ENCODE assay signal across 8 cellular contexts in genomic region chr7:128167791-128168666, GRCh38.
A peak's percentile ranks its signal among the peaks of the same experiment; 100 is the strongest.
DNase-seq lines count a peak whose midpoint lies in the region; ATAC-seq and TF ChIP-seq lines count a peak whose summit lies in the region.

No MANE protein-coding gene starts in this region.

- CTCF ChIA-PET in Calu3 (lab: Charles Lee) = no interaction called here

- peak overlapping the region; percentile 100 for H3K4me2 ChIP-seq in hepatocyte

- no peak for TF ChIP-seq CTCF in Calu3 (IDR thresholded peaks at IDR 0.05; ENCODE audit: unreplicated experiment)
- no peak for TF ChIP-seq CTCF in hepatocyte (IDR thresholded peaks at IDR 0.05; ENCODE audit: poor library complexity)
- TF ChIP-seq CTCF in psoas muscle (IDR thresholded peaks at IDR 0.05) = no peak

- H3K9me3 ChIP-seq in T-helper 17 cell (ENCODE audit: control insufficient read depth, low read length, poor library complexity, severe bottlenecking) = no peaks in the 10 kb centered on the region
- no peaks in the 10 kb centered on the region for H3K9me3 ChIP-seq in hepatocyte (ENCODE audit: low read depth)
- no peaks in the 10 kb centered on the region for H3K9me3 ChIP-seq in psoas muscle

- intact Hi-C loops in Calu3 (cut with micrococcal nuclease; ENCODE audit: unreplicated experiment) (no loop called here), psoas muscle (cut with DNase I) (no loop called here)

- no peak overlapping the region for H3K27ac ChIP-seq in hepatocyte
- no peak overlapping the region for H3K27ac ChIP-seq in psoas muscle

- peaks cover 26% of the 10 kb centered on the region for H3K4me1 Mint-ChIP-seq in Calu3 (ENCODE audit: low read depth, unreplicated experiment)
- H3K4me1 Mint-ChIP-seq in T-helper 17 cell = peaks cover 7% of the 10 kb centered on the region

- H3K4me3 ChIP-seq in hepatocyte (peak overlapping the region; percentile 58), psoas muscle (peak overlapping the region; percentile 65)

- no peaks in the 10 kb centered on the region for H3K9me2 ChIP-seq in hepatocyte (replicated peaks; ENCODE audit: insufficient read depth)

- H3K27ac Mint-ChIP-seq in Calu3 (ENCODE audit: unreplicated experiment) = no peak overlapping the region
- no peak overlapping the region for H3K27ac Mint-ChIP-seq in T-helper 17 cell

- no peaks in the 10 kb centered on the region for H3K79me2 ChIP-seq in hepatocyte

- H3K36me3 ChIP-seq in hepatocyte (replicated peaks; ENCODE audit: insufficient read depth, low read depth) (no peaks in the 10 kb centered on the region), psoas muscle (ENCODE audit: insufficient read depth in 1 of 2, low read depth in 1 of 2) (no peaks in the 10 kb centered on the region)

- ATAC-seq in T-helper 17 cell (peak; percentile 45), psoas muscle (peak in 1 of 4 donors; percentile 21), GM18519 (IDR thresholded peaks at IDR 0.05; ENCODE audit: low FRiP score, unreplicated experiment) (no peak), GM18517 (IDR thresholded peaks at IDR 0.05; ENCODE audit: unreplicated experiment) (no peak)

- WGBS in hepatocyte (ENCODE audit: low lambda C conversion rate, missing lambda C conversion rate) = 12% methylated on average over 53 of the region's 59 CpGs
- WGBS in psoas muscle, 3 donors = 1 to 3% (median 2%) methylated on average over 47 to 59 of the region's 59 CpGs

- H3K27me3 ChIP-seq in hepatocyte (peaks cover 90% of the 10 kb centered on the region), psoas muscle (ENCODE audit: insufficient read depth in 3 of 3, low read length in 2 of 3) (peaks cover 6 to 92% (median 29%) of the 10 kb centered on the region in 3 donors)

- H3K27me3 Mint-ChIP-seq in Calu3 (ENCODE audit: unreplicated experiment) = peaks cover 60% of the 10 kb centered on the region
- H3K27me3 Mint-ChIP-seq in T-helper 17 cell = peaks cover 72% of the 10 kb centered on the region

- DNase-seq in Calu3 (no peak), T-helper 17 cell (no peak), hepatocyte (ENCODE audit: low spot score) (no peak), psoas muscle (no peak), NCI-H1105 (lab: John Stamatoyannopoulos, UW) (no peak), NCI-H526 (lab: John Stamatoyannopoulos, UW) (no peak)

- no peaks in the 10 kb centered on the region for H3K9me3 Mint-ChIP-seq in Calu3 (ENCODE audit: low read depth, unreplicated experiment)

- H3K4me1 ChIP-seq in hepatocyte (ENCODE audit: insufficient read depth) (peaks cover 6% of the 10 kb centered on the region), psoas muscle (peaks cover 14% of the 10 kb centered on the region)

- no TSS peak for BruUV-seq in Calu3 (replicated peaks; lab: Mats Ljungman, UMichigan)

- no peak overlapping the region for H2AFZ ChIP-seq in hepatocyte

- peaks cover 23% of the 10 kb centered on the region for H3K36me3 Mint-ChIP-seq in Calu3 (ENCODE audit: insufficient read depth, unreplicated experiment)
- no peaks in the 10 kb centered on the region for H3K36me3 Mint-ChIP-seq in T-helper 17 cell (ENCODE audit: low read depth)

- H3K4me3 Mint-ChIP-seq in Calu3 (ENCODE audit: low read depth, unreplicated experiment) (peak overlapping the region; percentile 72), T-helper 17 cell (peak overlapping the region; percentile 76)

- H4K20me1 ChIP-seq in hepatocyte (ENCODE audit: insufficient read depth, poor library complexity, severe bottlenecking) = no peaks in the 10 kb centered on the region
